16 cellular contexts compared by ENCODE assay signal in genomic region chr6:39961178-39961577, GRCh38. TPM values are rescaled to one million over a fixed set of nuclear protein-coding genes. Genes with fewer than 3 reads are reported as not detected.
DNase-seq lines count a peak whose midpoint lies in the region; ATAC-seq, FAIRE-seq and TF ChIP-seq lines count a peak whose summit lies in the region.
"Had no signal": no experiment of that assay in that cellular context is flagged by ENCODE, and none has a peak within 500 bp of the region (broad histone marks: within the 10 kb centered on the region; RNA-seq: fewer than 3 reads in every experiment).

No MANE protein-coding gene starts in this region.

- no peaks in the 10 kb centered on the region for H3K9me3 ChIP-seq in left ventricle myocardium inferior (replicated peaks)
- no peaks in the 10 kb centered on the region for H3K9me3 ChIP-seq in testis
- H3K9me3 ChIP-seq: prostate gland had no signal

- H3K27ac ChIP-seq in left ventricle myocardium inferior (replicated peaks) (peak overlapping the region; percentile 66), testis (peak overlapping the region in 1 of 2 donors; percentile 21)
- H3K27ac ChIP-seq: BLaER1 treated with 17β-estradiol and CSF1 and Interleukin-3, amounts not matched to agents 10 nM and 100 nM; prostate gland had no signal

- H3K4me3 ChIP-seq in bronchial epithelial cell (ENCODE audit: low read depth, low read length) (no peak overlapping the region), left ventricle myocardium inferior (no peak overlapping the region), testis (no peak overlapping the region)
- H3K4me3 ChIP-seq: BLaER1 treated with 17β-estradiol and CSF1 and Interleukin-3, amounts not matched to agents 10 nM and 100 nM; prostate gland had no signal

- no peak for TF ChIP-seq POLR2A in testis (IDR thresholded peaks at IDR 0.05)

- H3K27me3 ChIP-seq in bronchial epithelial cell (ENCODE audit: control insufficient read depth, insufficient read depth, low read length) (no peaks in the 10 kb centered on the region), left ventricle myocardium inferior (ENCODE audit: low read depth) (peaks cover 19% of the 10 kb centered on the region), testis (no peaks in the 10 kb centered on the region)
- H3K27me3 ChIP-seq: BLaER1 treated with 17β-estradiol and CSF1 and Interleukin-3, amounts not matched to agents 10 nM and 100 nM had no signal

- H3K4me1 ChIP-seq in left ventricle myocardium inferior (no peaks in the 10 kb centered on the region), testis (no peaks in the 10 kb centered on the region)
- H3K4me1 ChIP-seq: prostate gland had no signal

- H3K36me3 ChIP-seq in bronchial epithelial cell (ENCODE audit: control insufficient read depth, insufficient read depth, low read length) (no peaks in the 10 kb centered on the region), left ventricle myocardium inferior (no peaks in the 10 kb centered on the region), testis (ENCODE audit: low read depth, missing control alignments) (no peaks in the 10 kb centered on the region)
- H3K36me3 ChIP-seq: BLaER1 treated with 17β-estradiol and CSF1 and Interleukin-3, amounts not matched to agents 10 nM and 100 nM; prostate gland had no signal

- peaks cover 3% of the 10 kb centered on the region for H3K9me3 Mint-ChIP-seq in progenitor cell of endocrine pancreas (ENCODE audit: low read depth)
- H3K9me3 Mint-ChIP-seq: activated CD8-positive, alpha-beta T cell treated with anti-CD3 and anti-CD28 coated beads for 36 hours had no signal

- TF ChIP-seq CTCF in bronchial epithelial cell (IDR thresholded peaks at IDR 0.05; ENCODE audit: insufficient read depth, low read length, severe bottlenecking) (no peak), left ventricle myocardium inferior (IDR thresholded peaks at IDR 0.05; ENCODE audit: borderline replicate concordance) (no peak), testis (IDR thresholded peaks at IDR 0.05) (no peak), progenitor cell of endocrine pancreas (IDR thresholded peaks at IDR 0.05; ENCODE audit: unreplicated experiment) (no peak)

- 34 to 35% methylated on average over 5 of the region's 5 CpGs for WGBS in testis, 2 donors

- H3K27ac Mint-ChIP-seq in progenitor cell of endocrine pancreas: no peak overlapping the region
- H3K27ac Mint-ChIP-seq: activated CD8-positive, alpha-beta T cell treated with anti-CD3 and anti-CD28 coated beads for 36 hours; naive B cell had no signal

- intact Hi-C loops in left ventricle myocardium inferior (cut with micrococcal nuclease) (no loop called here), testis (cut with DNase I; ENCODE audit: low total_unique reads) (no loop called here)

- H3K27me3 Mint-ChIP-seq in progenitor cell of endocrine pancreas: peaks cover 3% of the 10 kb centered on the region

- no peaks in the 10 kb centered on the region for H3K36me3 Mint-ChIP-seq in progenitor cell of endocrine pancreas (ENCODE audit: insufficient read depth)
- H3K36me3 Mint-ChIP-seq: naive B cell had no signal

- H3K4me1 Mint-ChIP-seq in progenitor cell of endocrine pancreas (ENCODE audit: low read depth): peaks cover 13% of the 10 kb centered on the region
- H3K4me1 Mint-ChIP-seq: naive B cell had no signal

- FAIRE-seq in bronchial epithelial cell (lab: Jason Lieb, UNC): no peak

- DNase-seq in HS-5 (ENCODE audit: low read depth) (peak; percentile 6), bronchial epithelial cell (ENCODE audit: low read depth) (peak; percentile 93), left ventricle myocardium inferior (peak; percentile 25), testis (peak; percentile 18), progenitor cell of endocrine pancreas (ENCODE audit: low spot score, unreplicated experiment) (no peak), OCI-M2 (lab: John Stamatoyannopoulos, UW; ENCODE audit: unreplicated experiment) (no peak)
- DNase-seq: activated CD8-positive, alpha-beta T cell treated with anti-CD3 and anti-CD28 coated beads for 36 hours; naive B cell; NCI-H2081 treated with DMSO at 0.1 percent for 48 hours; NCI-H69 had no signal

- no peak overlapping the region for H3K4me3 Mint-ChIP-seq in progenitor cell of endocrine pancreas (ENCODE audit: low read depth)
- H3K4me3 Mint-ChIP-seq: activated CD8-positive, alpha-beta T cell treated with anti-CD3 and anti-CD28 coated beads for 36 hours; naive B cell had no signal

- ATAC-seq in HG03039 (IDR thresholded peaks at IDR 0.05; ENCODE audit: unreplicated experiment) (no peak), HG02571 (IDR thresholded peaks at IDR 0.05; ENCODE audit: unreplicated experiment) (no peak)
- ATAC-seq: activated CD8-positive, alpha-beta T cell treated with anti-CD3 and anti-CD28 coated beads for 36 hours; left lobe of liver; Panc1 had no signal

RNA-seq across cellular contexts. Expression of gene MOCS1, which starts 26.9 kb away (rescaled TPM):
- total RNA-seq in bronchial epithelial cell (1.3 and 4.1 TPM in 2 replicates), left ventricle myocardium inferior (28.6 TPM), testis (10 to 100 TPM; 16.8 to 17.9 TPM), progenitor cell of endocrine pancreas (15.9 and 17.5 TPM in 2 replicates)
- polyA plus RNA-seq in testis (ENCODE audit: insufficient read depth, low read depth, low replicate concordance): 11.8 TPM

Comparison
In these comparisons a context has a peak if more than half of its experiments do, and no peak if none do; other contexts are left out.
1. DNase-seq: peak in HS-5 (single experiment), bronchial epithelial cell (single experiment), left ventricle myocardium inferior (single experiment) and testis (single experiment); none in progenitor cell of endocrine pancreas (single experiment) and OCI-M2 (single experiment).